5 cellular contexts compared by ENCODE assay signal in the genomic region with DNA sequence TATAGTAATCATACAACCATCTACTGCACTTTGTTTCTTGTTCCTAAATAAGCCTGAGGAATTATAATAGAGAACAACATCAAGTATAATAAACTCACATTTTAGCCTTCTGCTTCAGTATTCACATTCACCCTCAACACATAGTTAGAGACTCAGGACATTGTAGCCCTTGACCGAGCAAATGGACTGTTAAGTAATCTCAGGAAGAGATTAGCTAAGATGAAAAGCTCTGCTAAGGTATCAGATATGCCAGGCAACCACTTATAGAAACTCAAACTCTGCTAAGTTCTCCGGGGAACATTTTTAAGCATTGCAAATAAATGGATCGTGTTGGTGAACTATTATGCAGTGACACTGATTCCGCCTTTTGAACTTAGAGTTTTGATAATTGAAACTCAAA.
"Had no signal": no experiment of that assay in that cellular context is flagged by ENCODE, and none has a peak within 500 bp of the region (broad histone marks: within the 10 kb centered on the region; RNA-seq: fewer than 3 reads in every experiment).

No MANE protein-coding gene starts in this region.

- H3K4me3 ChIP-seq: GM23338, K562 had no signal

- H3K4me3 Mint-ChIP-seq: GM23338, H9 had no signal

- H3K27ac Mint-ChIP-seq: GM23338, H9 had no signal

- ATAC-seq: GM23338, K562 had no signal

- DNase-seq: H9, HCEC 1CT, IMR-90 had no signal
